ENCODE assay signal across 17 cellular contexts in genomic region chr7:73569042-73569608, GRCh38. TPM values are rescaled to one million over a fixed set of nuclear protein-coding genes. Genes with fewer than 3 reads are reported as not detected.
DNase-seq lines count a peak whose midpoint lies in the region; ATAC-seq and TF ChIP-seq lines count a peak whose summit lies in the region.
"Had no signal": no experiment of that assay in that cellular context is flagged by ENCODE, and none has a peak within 500 bp of the region (broad histone marks: within the 10 kb centered on the region; RNA-seq: fewer than 3 reads in every experiment).

No MANE protein-coding gene starts in this region.

- no peak for ATAC-seq in CD4-positive, CD25-positive, alpha-beta regulatory T cell (ENCODE audit: low read depth in 2 of 2)
- ATAC-seq in upper lobe of left lung (ENCODE audit: low FRiP score in 2 of 2), result no peak

- peaks cover 6 to 28% (median 17%) of the 10 kb centered on the region in 4 donors for H3K4me1 Mint-ChIP-seq in CD4-positive, CD25-positive, alpha-beta regulatory T cell
- H3K4me1 Mint-ChIP-seq in Calu3 (ENCODE audit: low read depth, unreplicated experiment), result no peaks in the 10 kb centered on the region

- no peak overlapping the region for H3K27ac ChIP-seq in CD4-positive, CD25-positive, alpha-beta regulatory T cell (ENCODE audit: insufficient read depth, low read length, poor library complexity, severe bottlenecking)
- no peak overlapping the region for H3K27ac ChIP-seq in coronary artery
- H3K27ac ChIP-seq in upper lobe of left lung, result no peak overlapping the region

- TF ChIP-seq POLR2A in NB4 (IDR thresholded peaks at IDR 0.05; ENCODE audit: extremely low read depth, insufficient read length) (no peak), erythroblast (IDR thresholded peaks at IDR 0.05; ENCODE audit: low read length) (peak; percentile 13), upper lobe of left lung (IDR thresholded peaks at IDR 0.05) (no peak)

- peaks cover 36% of the 10 kb centered on the region for H3K36me3 Mint-ChIP-seq in CD4-positive, CD25-positive, alpha-beta regulatory T cell
- H3K36me3 Mint-ChIP-seq in Calu3 (ENCODE audit: insufficient read depth, unreplicated experiment), result peaks cover 33% of the 10 kb centered on the region

- TF ChIP-seq CTCF in BE2C (IDR thresholded peaks at IDR 0.05; ENCODE audit: low read depth, low read length), result 0 out of 2 replicates have a peak, but pooled peaks have one; percentile 9
- peak; percentile 4 for TF ChIP-seq CTCF in NB4 (IDR thresholded peaks at IDR 0.05; ENCODE audit: low read depth, low read length)
- no peak for TF ChIP-seq CTCF in coronary artery (IDR thresholded peaks at IDR 0.05)
- TF ChIP-seq CTCF in upper lobe of left lung (IDR thresholded peaks at IDR 0.05), result no peak
- TF ChIP-seq CTCF in Calu3 (IDR thresholded peaks at IDR 0.05; ENCODE audit: unreplicated experiment), result no peak

- H3K4me1 ChIP-seq in BE2C (no peaks in the 10 kb centered on the region), upper lobe of left lung (peaks cover 3 to 8% (median 5%) of the 10 kb centered on the region in 4 donors)
- H3K4me1 ChIP-seq in CD4-positive, CD25-positive, alpha-beta regulatory T cell (ENCODE audit: control insufficient read depth, insufficient read depth, low read length, poor library complexity, severe bottlenecking), result peaks cover 11% of the 10 kb centered on the region
- H3K4me1 ChIP-seq: HAP-1 had no signal

- DNase-seq in BE2C (no peak), NB4 (ENCODE audit: low read depth) (no peak), erythroblast (lab: John Stamatoyannopoulos, UW) (no peak), coronary artery (ENCODE audit: low spot score) (no peak), upper lobe of left lung (no peak), Calu3 (no peak)
- DNase-seq in CD4-positive, CD25-positive, alpha-beta regulatory T cell, result no peak
- DNase-seq: ACHN, AML-193, KBM-7, NCI-H1436, NCI-H2029, NCI-H2171 treated with DMSO at 0.1 percent for 48 hours, NCI-H82, SHP77, SK-N-SH had no signal

- H3K4me3 ChIP-seq in BE2C (ENCODE audit: low read depth, low read length) (no peak overlapping the region), NB4 (ENCODE audit: low read depth, low read length) (no peak overlapping the region), coronary artery (no peak overlapping the region), upper lobe of left lung (no peak overlapping the region)
- H3K4me3 ChIP-seq in CD4-positive, CD25-positive, alpha-beta regulatory T cell (ENCODE audit: low read depth, low read length), result no peak overlapping the region
- H3K4me3 ChIP-seq: HAP-1 had no signal

- H3K36me3 ChIP-seq in BE2C (peaks cover 44% of the 10 kb centered on the region), upper lobe of left lung (peaks cover 28 to 49% (median 44%) of the 10 kb centered on the region in 4 donors)
- H3K36me3 ChIP-seq in CD4-positive, CD25-positive, alpha-beta regulatory T cell (ENCODE audit: control insufficient read depth, insufficient read depth, low read length), result peaks cover 47% of the 10 kb centered on the region

- H3K9me3 ChIP-seq in BE2C (no peaks in the 10 kb centered on the region), upper lobe of left lung (no peaks in the 10 kb centered on the region)
- H3K9me3 ChIP-seq in CD4-positive, CD25-positive, alpha-beta regulatory T cell (ENCODE audit: control insufficient read depth in 2 of 2, low read length in 2 of 2), result no peaks in the 10 kb centered on the region
- H3K9me3 ChIP-seq: HAP-1, SK-N-SH had no signal

- H3K27me3 ChIP-seq in BE2C, result peaks cover 4% of the 10 kb centered on the region; the same call in 1 of the 2 replicates
- no peaks in the 10 kb centered on the region for H3K27me3 ChIP-seq in CD4-positive, CD25-positive, alpha-beta regulatory T cell (ENCODE audit: control insufficient read depth, insufficient read depth, low read length)
- H3K27me3 ChIP-seq in upper lobe of left lung, result no peaks in the 10 kb centered on the region

- H3K27ac Mint-ChIP-seq in CD4-positive, CD25-positive, alpha-beta regulatory T cell, result peak overlapping the region; percentile 20 to 70 (median 55)
- no peak overlapping the region for H3K27ac Mint-ChIP-seq in Calu3 (ENCODE audit: unreplicated experiment)

- BruUV-seq in Calu3 (replicated peaks; lab: Mats Ljungman, UMichigan), result no TSS peak

- CTCF ChIA-PET in Calu3 (lab: Charles Lee), result no interaction called here

- H3K27me3 Mint-ChIP-seq in CD4-positive, CD25-positive, alpha-beta regulatory T cell, result no peaks in the 10 kb centered on the region
- no peaks in the 10 kb centered on the region for H3K27me3 Mint-ChIP-seq in Calu3 (ENCODE audit: unreplicated experiment)

- no peaks in the 10 kb centered on the region for H3K9me3 Mint-ChIP-seq in CD4-positive, CD25-positive, alpha-beta regulatory T cell
- H3K9me3 Mint-ChIP-seq in Calu3 (ENCODE audit: low read depth, unreplicated experiment), result no peaks in the 10 kb centered on the region

- peak overlapping the region in 2 of 4 donors; percentile 9 to 61 for H3K4me3 Mint-ChIP-seq in CD4-positive, CD25-positive, alpha-beta regulatory T cell
- no peak overlapping the region for H3K4me3 Mint-ChIP-seq in Calu3 (ENCODE audit: low read depth, unreplicated experiment)

- TF ChIP-seq EP300 in upper lobe of left lung (IDR thresholded peaks at IDR 0.05), result no peak

- WGBS in upper lobe of left lung, 2 donors, result 84 to 86% methylated on average over 5 of the region's 5 CpGs

- intact Hi-C loops in Calu3 (cut with micrococcal nuclease; ENCODE audit: unreplicated experiment), result no loop called here

RNA-seq across cellular contexts. Expression of gene TBL2, which starts 9.3 kb away (rescaled TPM):
- 53.4 TPM for polyA plus RNA-seq in BE2C (2012; ENCODE audit: insufficient read depth, insufficient read length, low read depth)
- total RNA-seq in CD4-positive, CD25-positive, alpha-beta regulatory T cell, result 12.2 TPM
- 10 to 100 TPM; 24.1 to 32.5 (median 28.1) TPM for polyA plus RNA-seq in CD4-positive, CD25-positive, alpha-beta regulatory T cell
- 10 to 100 TPM; 15.7 to 52.9 (median 30.7) TPM for total RNA-seq in upper lobe of left lung
- 33.3 and 35.9 TPM in 2 replicates for total RNA-seq in Calu3 (2022)

RNA-seq across cellular contexts. Expression of gene BCL7B, which starts 11.6 kb away (rescaled TPM):
- polyA plus RNA-seq in BE2C (2012; ENCODE audit: insufficient read depth, insufficient read length, low read depth), result 40.6 TPM
- 126 TPM for total RNA-seq in CD4-positive, CD25-positive, alpha-beta regulatory T cell
- polyA plus RNA-seq in CD4-positive, CD25-positive, alpha-beta regulatory T cell, result 100 to 1,000 TPM in 1 of 4 donors, 10 to 100 TPM in 3; 78.9 to 105 (median 89.7) TPM
- total RNA-seq in upper lobe of left lung (10 to 100 TPM; 50.3 to 95.9 (median 62.5) TPM), Calu3 (2022) (37.8 and 44.6 TPM in 2 replicates)

RNA-seq across cellular contexts. Expression of gene BAZ1B, which starts 47.0 kb away (rescaled TPM):
- polyA plus RNA-seq in BE2C (2012; ENCODE audit: insufficient read depth, insufficient read length, low read depth), result 67.3 TPM
- 61.8 TPM for total RNA-seq in CD4-positive, CD25-positive, alpha-beta regulatory T cell
- polyA plus RNA-seq in CD4-positive, CD25-positive, alpha-beta regulatory T cell, result 10 to 100 TPM; 13.0 to 14.4 (median 13.8) TPM
- 10 to 100 TPM; 45.8 to 71.4 (median 56.0) TPM for total RNA-seq in upper lobe of left lung
- 44.6 and 45.1 TPM in 2 replicates for total RNA-seq in Calu3 (2022)

RNA-seq across cellular contexts. Expression of gene MLXIPL, which starts 55.2 kb away (rescaled TPM):
- polyA plus RNA-seq in BE2C (2012; ENCODE audit: insufficient read depth, insufficient read length, low read depth), result not detected
- not detected for total RNA-seq in CD4-positive, CD25-positive, alpha-beta regulatory T cell
- not detected for polyA plus RNA-seq in CD4-positive, CD25-positive, alpha-beta regulatory T cell
- total RNA-seq in upper lobe of left lung (10 to 100 TPM in 5 of 6 donors, 1 to 10 TPM in 1; 8.1 to 39.8 (median 14.4) TPM), Calu3 (2022) (1.1 and 3.0 TPM in 2 replicates)

Comparison
In these comparisons a context has a peak if more than half of its experiments do, and no peak if none do; other contexts are left out.
1. CTCF ChIP-seq: peak in BE2C (single experiment) and NB4 (single experiment); none in coronary artery (single experiment), upper lobe of left lung (0 of 6) and Calu3 (single experiment).